ENCODE assay signal across 17 cellular contexts in genomic region chr5:138649775-138650174, GRCh38.
DNase-seq lines count a peak whose midpoint lies in the region; ATAC-seq, FAIRE-seq and TF ChIP-seq lines count a peak whose summit lies in the region.
"Had no signal": no experiment of that assay in that cellular context is flagged by ENCODE, and none has a peak within 500 bp of the region (broad histone marks: within the 10 kb centered on the region; RNA-seq: fewer than 3 reads in every experiment).

No MANE protein-coding gene starts in this region.

- H3K4me3 Mint-ChIP-seq in activated B cell treated with CpG ODN at 0.5 μM for 24 hours (peak overlapping the region; percentile 8), neural progenitor cell (no peak overlapping the region)
- H3K4me3 Mint-ChIP-seq in activated T-helper 17 cell treated with anti-CD3 and anti-CD28 coated beads, Interleukin-2, amount 50 U/mL, for 72 hours: no peak overlapping the region
- H3K4me3 Mint-ChIP-seq: activated naive CD4-positive, alpha-beta T cell treated with anti-CD3 and anti-CD28 coated beads, Interleukin-2, amount 50 U/mL, for 24 hours had no signal

- peak overlapping the region; percentile 60 for H3K4me2 ChIP-seq in neural progenitor cell

- peak overlapping the region; percentile 54 for H3K27ac ChIP-seq in HUES48 (ENCODE audit: low read depth, low read length)
- H3K27ac ChIP-seq in neural progenitor cell: no peak overlapping the region
- H3K27ac ChIP-seq: colonic mucosa, right lobe of liver had no signal

- intact Hi-C loops in activated B cell treated with CpG ODN at 0.5 μM for 24 hours (cut with micrococcal nuclease): loop anchor here (5.0 kb wide), 1 partner anchor 103 kb away; the partner anchor contains the start of gene CTNNA1

- peaks cover 28% of the 10 kb centered on the region for H3K27me3 Mint-ChIP-seq in activated B cell treated with CpG ODN at 0.5 μM for 24 hours
- H3K27me3 Mint-ChIP-seq in neural progenitor cell (ENCODE audit: insufficient read depth, low read depth): peaks cover 10% of the 10 kb centered on the region
- peaks cover 60% of the 10 kb centered on the region for H3K27me3 Mint-ChIP-seq in activated T-helper 17 cell treated with anti-CD3 and anti-CD28 coated beads, Interleukin-2, amount 50 U/mL, for 72 hours

- H3K4me1 Mint-ChIP-seq in activated B cell treated with CpG ODN at 0.5 μM for 24 hours (peaks cover 35% of the 10 kb centered on the region), neural progenitor cell (peaks cover 65% of the 10 kb centered on the region)
- H3K4me1 Mint-ChIP-seq in activated T-helper 17 cell treated with anti-CD3 and anti-CD28 coated beads, Interleukin-2, amount 50 U/mL, for 72 hours: peaks cover 11% of the 10 kb centered on the region

- TF ChIP-seq CTCF in D721Med (IDR thresholded peaks at IDR 0.05; ENCODE audit: insufficient read depth, missing control alignments) (no peak), activated B cell treated with CpG ODN at 0.5 μM for 24 hours (IDR thresholded peaks at IDR 0.05) (no peak), neural progenitor cell (IDR thresholded peaks at IDR 0.05) (no peak)

- CTCF ChIA-PET in activated B cell treated with CpG ODN at 0.5 μM for 24 hours (lab: Charles Lee): no interaction called here

- POLR2A ChIA-PET in activated B cell treated with CpG ODN at 0.5 μM for 24 hours (lab: Charles Lee): interaction anchor here (0.6 to 1.0 kb wide), 3 partner anchors 14 to 1466 kb away, joined by 4 to 7 read pairs (median 4); partner anchors contain the start of gene HSPA9

- H3K36me3 Mint-ChIP-seq in activated B cell treated with CpG ODN at 0.5 μM for 24 hours (ENCODE audit: low read depth) (no peaks in the 10 kb centered on the region), neural progenitor cell (no peaks in the 10 kb centered on the region)
- H3K36me3 Mint-ChIP-seq in activated T-helper 17 cell treated with anti-CD3 and anti-CD28 coated beads, Interleukin-2, amount 50 U/mL, for 72 hours (ENCODE audit: low read depth): peaks cover 6% of the 10 kb centered on the region

- peak overlapping the region; percentile 76 for H2AFZ ChIP-seq in neural progenitor cell (replicated peaks)

- H3K36me3 ChIP-seq in HUES48 (ENCODE audit: control insufficient read depth, insufficient read depth, low read length) (no peaks in the 10 kb centered on the region), neural progenitor cell (no peaks in the 10 kb centered on the region)
- H3K36me3 ChIP-seq: colonic mucosa, right lobe of liver had no signal

- H3K9ac ChIP-seq in HUES48 (ENCODE audit: low read depth, low read length) (no peak overlapping the region), neural progenitor cell (no peak overlapping the region)

- DNase-seq in D721Med (ENCODE audit: insufficient read length, low spot score) (no peak), activated B cell treated with CpG ODN at 0.5 μM for 24 hours (no peak), neural progenitor cell (ENCODE audit: low spot score) (no peak), EL (no peak), NCI-H2107 (lab: John Stamatoyannopoulos, UW) (no peak), GM19240 (ENCODE audit: insufficient read length, low spot score) (no peak)
- DNase-seq: colonic mucosa; left colon; mucosa of descending colon; NCI-H187 treated with DMSO at 0.1 percent for 48 hours; right lobe of liver; stimulated activated CD4-positive, alpha-beta T cell treated with anti-CD3 and anti-CD28 coated beads, Interleukin-2, amount 100 ng/mL, for 24 hours had no signal

- H3K27ac Mint-ChIP-seq in activated B cell treated with CpG ODN at 0.5 μM for 24 hours (no peak overlapping the region), neural progenitor cell (no peak overlapping the region)
- no peak overlapping the region for H3K27ac Mint-ChIP-seq in activated T-helper 17 cell treated with anti-CD3 and anti-CD28 coated beads, Interleukin-2, amount 50 U/mL, for 72 hours
- H3K27ac Mint-ChIP-seq: activated naive CD4-positive, alpha-beta T cell treated with anti-CD3 and anti-CD28 coated beads, Interleukin-2, amount 50 U/mL, for 24 hours had no signal

- H3F3A ChIP-seq in neural progenitor cell (ENCODE audit: low read depth): peaks cover 17% of the 10 kb centered on the region

- no peak for ATAC-seq in activated B cell treated with CpG ODN at 0.5 μM for 24 hours (ENCODE audit: low read depth)
- ATAC-seq in activated T-helper 17 cell treated with anti-CD3 and anti-CD28 coated beads, Interleukin-2, amount 50 U/mL, for 72 hours (replicated peaks): no peak
- ATAC-seq: HepG2, left colon, mucosa of descending colon, Panc1, right lobe of liver had no signal

- FAIRE-seq in D721Med (lab: Jason Lieb, UNC): peak; percentile 48
- FAIRE-seq: HepG2 had no signal

- no peaks in the 10 kb centered on the region for H3K79me2 ChIP-seq in neural progenitor cell (ENCODE audit: low read depth)

- H3K27me3 ChIP-seq in HUES48 (ENCODE audit: control insufficient read depth, insufficient read depth, low read length) (no peaks in the 10 kb centered on the region), neural progenitor cell (no peaks in the 10 kb centered on the region)
- H3K27me3 ChIP-seq: colonic mucosa, right lobe of liver had no signal

- no peaks in the 10 kb centered on the region for H4K20me1 ChIP-seq in neural progenitor cell (ENCODE audit: low read depth)

- H3K9me3 Mint-ChIP-seq in activated B cell treated with CpG ODN at 0.5 μM for 24 hours (no peaks in the 10 kb centered on the region), neural progenitor cell (no peaks in the 10 kb centered on the region)
- no peaks in the 10 kb centered on the region for H3K9me3 Mint-ChIP-seq in activated T-helper 17 cell treated with anti-CD3 and anti-CD28 coated beads, Interleukin-2, amount 50 U/mL, for 72 hours

- no peaks in the 10 kb centered on the region for H3K9me3 ChIP-seq in HUES48 (ENCODE audit: control insufficient read depth, insufficient read depth, low read length)
- H3K9me3 ChIP-seq in neural progenitor cell (ENCODE audit: low read depth): no peaks in the 10 kb centered on the region
- H3K9me3 ChIP-seq: colonic mucosa, mucosa of descending colon, right lobe of liver had no signal

- peaks cover 34% of the 10 kb centered on the region for H3K4me1 ChIP-seq in HUES48 (ENCODE audit: control insufficient read depth, insufficient read depth, low read length)
- peaks cover 26% of the 10 kb centered on the region for H3K4me1 ChIP-seq in neural progenitor cell
- H3K4me1 ChIP-seq: colonic mucosa, right lobe of liver had no signal

- no peak overlapping the region for H3K4me3 ChIP-seq in HUES48 (ENCODE audit: low read depth, low read length)
- H3K4me3 ChIP-seq in neural progenitor cell: no peak overlapping the region
- H3K4me3 ChIP-seq: colonic mucosa, mucosa of descending colon, right lobe of liver had no signal
